In genomic region chr9:124783830-124784229, GRCh38 we compare ENCODE assay signal across 30 cellular contexts. TPM values are rescaled to one million over a fixed set of nuclear protein-coding genes. Genes with fewer than 3 reads are reported as not detected.
DNase-seq lines count a peak whose midpoint lies in the region; ATAC-seq, FAIRE-seq and TF ChIP-seq lines count a peak whose summit lies in the region.
"Had no signal": no experiment of that assay in that cellular context is flagged by ENCODE, and none has a peak within 500 bp of the region (broad histone marks: within the 10 kb centered on the region; RNA-seq: fewer than 3 reads in every experiment).

No MANE protein-coding gene starts in this region.

- CTCF ChIA-PET in CD8-positive, alpha-beta memory T cell (lab: Charles Lee) = no interaction called here

- no peak for TF ChIP-seq EP300 in sigmoid colon (IDR thresholded peaks at IDR 0.05)

- TF ChIP-seq POLR2A in sigmoid colon (IDR thresholded peaks at IDR 0.05) = no peak

- no peak for TF ChIP-seq CTCF in right atrium auricular region (IDR thresholded peaks at IDR 0.05)
- TF ChIP-seq CTCF in chondrocyte (IDR thresholded peaks at IDR 0.05) = no peak
- TF ChIP-seq CTCF in sigmoid colon (IDR thresholded peaks at IDR 0.05) = no peak

- POLR2A ChIA-PET in CD8-positive, alpha-beta memory T cell (lab: Charles Lee) = no interaction called here

- in situ Hi-C loops in ACHN (cut with HindIII; ENCODE audit: low pct_ligation_motif_present, low pct_unique_long_range_greater_than_20kb, low sequenced_read_pairs) = no loop called here

- DNase-seq in right atrium auricular region (ENCODE audit: low spot score) (peak; percentile 28), left cardiac atrium (no peak), chondrocyte (ENCODE audit: low spot score) (no peak), sigmoid colon (no peak), ACHN (no peak), RCC 7860 (ENCODE audit: low spot score) (no peak)
- DNase-seq in CD8-positive, alpha-beta memory T cell = no peak
- DNase-seq: activated CD4-positive, alpha-beta T cell treated with anti-CD3 and anti-CD28 coated beads, Interleukin-2, amount 10 ng/mL, durations not matched to agents 24 days and 14 days; BE2C; COR-L47; DMS79 treated with DMSO at 0.1 percent for 48 hours; effector CD8-positive, alpha-beta T cell; kidney glomerular epithelial cell; NCI-H1048; NCI-H187 treated with DMSO at 0.1 percent for 48 hours; NCI-H2171 treated with DMSO at 0.1 percent for 48 hours; NCI-H510A treated with DMSO at 0.1 percent for 48 hours; PC-9; stimulated activated CD4-positive, alpha-beta T cell treated with anti-CD3 and anti-CD28 coated beads, Interleukin-15, amount 100 ng/mL, for 24 hours; stimulated activated naive B cell treated with anti-CD40 and anti-IgM and Interleukin-4, amounts not matched to agents 10 μg/mL and 1 μg/mL and 100 μg/mL, for 72 hours; SW 1271; T-helper 9 cell; WERI-Rb-1 had no signal

- no peak overlapping the region for H3K4me3 Mint-ChIP-seq in chondrocyte (ENCODE audit: unreplicated experiment)
- no peak overlapping the region for H3K4me3 Mint-ChIP-seq in CD8-positive, alpha-beta memory T cell
- H3K4me3 Mint-ChIP-seq: activated CD4-positive, alpha-beta T cell treated with anti-CD3 and anti-CD28 coated beads, Interleukin-2, amount 10 ng/mL, durations not matched to agents 24 days and 14 days; activated naive CD4-positive, alpha-beta T cell treated with anti-CD3 and anti-CD28 coated beads, Interleukin-2, amount 50 U/mL, for 24 hours; memory B cell; stimulated activated naive B cell treated with anti-CD40 and anti-IgM and Interleukin-4, amounts not matched to agents 10 μg/mL and 1 μg/mL and 100 μg/mL, for 72 hours had no signal

- intact Hi-C loops in left cardiac atrium (cut with DNase I) (loop anchor here in 1 of 2 donors (5.0 kb wide), 1 partner anchor 48 kb away; no protein-coding TSS in a partner anchor), sigmoid colon (cut with DNase I) (no loop called here)

- no peaks in the 10 kb centered on the region for H3K27me3 Mint-ChIP-seq in chondrocyte (ENCODE audit: low read depth)
- no peaks in the 10 kb centered on the region for H3K27me3 Mint-ChIP-seq in CD8-positive, alpha-beta memory T cell
- H3K27me3 Mint-ChIP-seq: memory B cell; stimulated activated naive B cell treated with anti-CD40 and anti-IgM and Interleukin-4, amounts not matched to agents 10 μg/mL and 1 μg/mL and 100 μg/mL, for 72 hours had no signal

- H3K27ac ChIP-seq in right atrium auricular region (peak overlapping the region; percentile 11 to 24), sigmoid colon (peak overlapping the region in 3 of 4 donors; percentile 85 to 87 (median 86))
- no peak overlapping the region for H3K27ac ChIP-seq in CD8-positive, alpha-beta memory T cell (ENCODE audit: low read depth, low read length)
- H3K27ac ChIP-seq: GM23248, PC-9, WERI-Rb-1 had no signal

- H3K36me3 ChIP-seq in right atrium auricular region (no peaks in the 10 kb centered on the region), sigmoid colon (peaks cover 0 to 18% (median 2%) of the 10 kb centered on the region in 4 donors)
- H3K36me3 ChIP-seq in CD8-positive, alpha-beta memory T cell (ENCODE audit: insufficient read depth, low read length) = no peaks in the 10 kb centered on the region
- H3K36me3 ChIP-seq: BE2C had no signal

- no peak for FAIRE-seq in RCC 7860 (lab: Jason Lieb, UNC)
- FAIRE-seq: bronchial epithelial cell, colon, GM18507 had no signal

- no peak overlapping the region for H3K4me3 ChIP-seq in right atrium auricular region
- no peak overlapping the region for H3K4me3 ChIP-seq in sigmoid colon
- no peak overlapping the region for H3K4me3 ChIP-seq in CD8-positive, alpha-beta memory T cell (ENCODE audit: low read length)
- H3K4me3 ChIP-seq: GM23248, PC-9 had no signal

- peaks cover 58% of the 10 kb centered on the region for H3K4me1 Mint-ChIP-seq in chondrocyte (ENCODE audit: low read depth)
- H3K4me1 Mint-ChIP-seq in CD8-positive, alpha-beta memory T cell = no peaks in the 10 kb centered on the region
- H3K4me1 Mint-ChIP-seq: activated CD4-positive, alpha-beta T cell treated with anti-CD3 and anti-CD28 coated beads, Interleukin-2, amount 10 ng/mL, durations not matched to agents 24 days and 14 days; activated naive CD4-positive, alpha-beta T cell treated with anti-CD3 and anti-CD28 coated beads, Interleukin-2, amount 50 U/mL, for 24 hours; memory B cell; stimulated activated naive B cell treated with anti-CD40 and anti-IgM and Interleukin-4, amounts not matched to agents 10 μg/mL and 1 μg/mL and 100 μg/mL, for 72 hours had no signal

- H3K27ac Mint-ChIP-seq in chondrocyte (ENCODE audit: unreplicated experiment) = peak overlapping the region; percentile 89
- peak overlapping the region in 1 of 8 donors; percentile 0 for H3K27ac Mint-ChIP-seq in CD8-positive, alpha-beta memory T cell
- H3K27ac Mint-ChIP-seq: activated CD4-positive, alpha-beta T cell treated with anti-CD3 and anti-CD28 coated beads, Interleukin-2, amount 10 ng/mL, durations not matched to agents 24 days and 14 days; activated naive CD4-positive, alpha-beta T cell treated with anti-CD3 and anti-CD28 coated beads, Interleukin-2, amount 50 U/mL, for 24 hours; memory B cell; stimulated activated naive B cell treated with anti-CD40 and anti-IgM and Interleukin-4, amounts not matched to agents 10 μg/mL and 1 μg/mL and 100 μg/mL, for 72 hours had no signal

- WGBS in sigmoid colon, 2 donors = 88 to 91% methylated on average over 2 of the region's 2 CpGs

- H3K36me3 Mint-ChIP-seq in chondrocyte (ENCODE audit: low read depth) = peaks cover 4% of the 10 kb centered on the region
- H3K36me3 Mint-ChIP-seq in CD8-positive, alpha-beta memory T cell = no peaks in the 10 kb centered on the region
- H3K36me3 Mint-ChIP-seq: activated naive CD4-positive, alpha-beta T cell treated with anti-CD3 and anti-CD28 coated beads, Interleukin-2, amount 50 U/mL, for 24 hours; memory B cell; stimulated activated naive B cell treated with anti-CD40 and anti-IgM and Interleukin-4, amounts not matched to agents 10 μg/mL and 1 μg/mL and 100 μg/mL, for 72 hours had no signal

- H3K27me3 ChIP-seq in right atrium auricular region = no peaks in the 10 kb centered on the region
- no peaks in the 10 kb centered on the region for H3K27me3 ChIP-seq in sigmoid colon
- H3K27me3 ChIP-seq in CD8-positive, alpha-beta memory T cell (ENCODE audit: insufficient read depth, low read length, poor library complexity, severe bottlenecking) = no peaks in the 10 kb centered on the region
- H3K27me3 ChIP-seq: BE2C had no signal

- H3K9me3 ChIP-seq in right atrium auricular region = no peaks in the 10 kb centered on the region
- H3K9me3 ChIP-seq in sigmoid colon = no peaks in the 10 kb centered on the region
- no peaks in the 10 kb centered on the region for H3K9me3 ChIP-seq in CD8-positive, alpha-beta memory T cell (ENCODE audit: low read length)
- H3K9me3 ChIP-seq: BE2C had no signal

- H3K9me3 Mint-ChIP-seq in chondrocyte (ENCODE audit: low read depth) = no peaks in the 10 kb centered on the region
- H3K9me3 Mint-ChIP-seq in CD8-positive, alpha-beta memory T cell = no peaks in the 10 kb centered on the region
- H3K9me3 Mint-ChIP-seq: activated CD4-positive, alpha-beta T cell treated with anti-CD3 and anti-CD28 coated beads, Interleukin-2, amount 10 ng/mL, durations not matched to agents 24 days and 14 days; activated naive CD4-positive, alpha-beta T cell treated with anti-CD3 and anti-CD28 coated beads, Interleukin-2, amount 50 U/mL, for 24 hours; memory B cell; stimulated activated naive B cell treated with anti-CD40 and anti-IgM and Interleukin-4, amounts not matched to agents 10 μg/mL and 1 μg/mL and 100 μg/mL, for 72 hours had no signal

- H3K4me1 ChIP-seq in right atrium auricular region (peaks cover 0 to 44% of the 10 kb centered on the region in 2 donors), sigmoid colon (peaks cover 0 to 52% (median 37%) of the 10 kb centered on the region in 4 donors)
- no peaks in the 10 kb centered on the region for H3K4me1 ChIP-seq in CD8-positive, alpha-beta memory T cell (ENCODE audit: insufficient read depth, low read length)
- H3K4me1 ChIP-seq: BE2C had no signal

- ATAC-seq in left cardiac atrium (no peak), GM21423 (IDR thresholded peaks at IDR 0.05; ENCODE audit: unreplicated experiment) (no peak)
- ATAC-seq: stimulated activated naive B cell treated with anti-CD40 and anti-IgM and Interleukin-4, amounts not matched to agents 10 μg/mL and 1 μg/mL and 100 μg/mL, for 72 hours had no signal

RNA-seq across cellular contexts. Expression of gene OLFML2A, which starts 6.9 kb away (rescaled TPM):
- total RNA-seq in right atrium auricular region = 10 to 100 TPM; 41.2 to 53.2 TPM
- 10 to 100 TPM; 19.4 to 24.6 TPM for total RNA-seq in left cardiac atrium
- 112 to 475 TPM (median 469 TPM) in 3 replicates for total RNA-seq in chondrocyte
- total RNA-seq in sigmoid colon = 100 to 1,000 TPM in 1 of 4 donors, 10 to 100 TPM in 3; 60.0 to 147 (median 65.5) TPM
- polyA plus RNA-seq in sigmoid colon = 1 to 10 TPM in 1 of 3 donors, under 1 TPM in 2; 0.46 to 3.4 (median 0.60) TPM
- not detected for total RNA-seq in CD8-positive, alpha-beta memory T cell
- polyA plus RNA-seq in CD8-positive, alpha-beta memory T cell = not detected
- total RNA-seq: activated CD4-positive, alpha-beta T cell treated with anti-CD3 and anti-CD28 coated beads, Interleukin-2, amount 10 ng/mL, durations not matched to agents 24 days and 14 days had no signal

RNA-seq across cellular contexts. Expression of gene NR6A1, which starts 12.7 kb away (rescaled TPM):
- total RNA-seq in right atrium auricular region = 1 to 10 TPM; 1.9 to 2.6 TPM
- total RNA-seq in left cardiac atrium = 1 to 10 TPM; 1.2 to 1.3 TPM
- 0.39 to 0.77 TPM (median 0.56 TPM) in 3 replicates for total RNA-seq in chondrocyte
- 1 to 10 TPM; 1.2 to 3.0 (median 2.0) TPM for total RNA-seq in sigmoid colon
- polyA plus RNA-seq in sigmoid colon = 1 to 10 TPM in 1 of 3 donors, under 1 TPM in 2; 0.60 to 1.8 (median 0.69) TPM
- 1 to 10 TPM; 2.4 to 3.0 TPM for total RNA-seq in CD8-positive, alpha-beta memory T cell
- not detected for polyA plus RNA-seq in CD8-positive, alpha-beta memory T cell
- total RNA-seq: GM23248 had no signal

Comparison
In these comparisons a context has a peak if more than half of its experiments do, and no peak if none do; other contexts are left out.
1. RNA of gene OLFML2A, which starts 6.9 kb away (total RNA-seq): 112 to 475 TPM in chondrocyte, 60.0 to 147 TPM in sigmoid colon, 41.2 to 53.2 TPM in right atrium auricular region and 19.4 to 24.6 TPM in left cardiac atrium; not detected in CD8-positive, alpha-beta memory T cell; every median in the first group is over 10 times any median in the second.